17 cellular contexts compared by ENCODE assay signal in genomic region chr16:2184962-2185361, GRCh38. TPM values are rescaled to one million over a fixed set of nuclear protein-coding genes. Genes with fewer than 3 reads are reported as not detected.
"Had no signal": no experiment of that assay in that cellular context is flagged by ENCODE, and none has a peak within 500 bp of the region (broad histone marks: within the 10 kb centered on the region; RNA-seq: fewer than 3 reads in every experiment).

No MANE protein-coding gene starts in this region.

- ATAC-seq: foreskin keratinocyte; gastroesophageal sphincter; heart left ventricle; left lung; stimulated activated effector memory CD8-positive, alpha-beta T cell treated with anti-CD3 and anti-CD28 coated beads, Interleukin-12 subunit alpha, Interleukin-12 subunit beta, amount 100 ng/mL, for 72 hours; stimulated activated naive CD8-positive, alpha-beta T cell treated with anti-CD3 and anti-CD28 coated beads, Interleukin-15, Interleukin-2, amounts not matched to agents 100 U/mL and 50 U/mL, for 24 hours had no signal

- DNase-seq: colonic mucosa; effector memory CD4-positive, alpha-beta T cell; foreskin keratinocyte; heart left ventricle; kidney; left lung; mesenchymal stem cell; naive thymus-derived CD4-positive, alpha-beta T cell; nucleus accumbens; sigmoid colon; stimulated activated CD4-positive, alpha-beta T cell treated with anti-CD3 and anti-CD28 coated beads, Interleukin-2, amount 100 ng/mL, for 24 hours; stimulated activated CD4-positive, alpha-beta T cell treated with anti-CD3 and anti-CD28 coated beads, Interleukin-4, amount 100 ng/mL, for 24 hours; stimulated activated naive CD8-positive, alpha-beta T cell treated with anti-CD3 and anti-CD28 coated beads, Interleukin-15, Interleukin-2, amounts not matched to agents 100 U/mL and 50 U/mL, for 24 hours; substantia nigra had no signal

RNA-seq across cellular contexts. Expression of gene CASKIN1, which starts 11.4 kb away (rescaled TPM):
- total RNA-seq: thoracic aorta had no signal
